ENCODE assay signal across 2 cellular contexts in genomic region chr14:23108169-23108568, GRCh38.
TF ChIP-seq lines count a peak whose summit lies in the region.

No MANE protein-coding gene starts in this region.

TF ChIP-seq in HEK293, 187 proteins besides CTCF, POLR2A, EP300 and RAD21:
- TF ChIP-seq KLF1 (tag by site-specific recombination; IDR thresholded peaks at IDR 0.05) (peak; percentile 78), SETDB1 (IDR thresholded peaks at IDR 0.05; ENCODE audit: insufficient read length, low read length) (peak; percentile 44)

TF ChIP-seq in HepG2, 621 proteins besides CTCF, POLR2A, EP300 and RAD21:
- TF ChIP-seq ZNF687 (CRISPR knock-in tag; IDR thresholded peaks at IDR 0.05) (0 out of 2 replicates have a peak, but pooled peaks have one; percentile 14), ZNF280B (CRISPR knock-in tag; IDR thresholded peaks at IDR 0.05; ENCODE audit: borderline replicate concordance) (peak; percentile 64)
